In the genomic region with DNA sequence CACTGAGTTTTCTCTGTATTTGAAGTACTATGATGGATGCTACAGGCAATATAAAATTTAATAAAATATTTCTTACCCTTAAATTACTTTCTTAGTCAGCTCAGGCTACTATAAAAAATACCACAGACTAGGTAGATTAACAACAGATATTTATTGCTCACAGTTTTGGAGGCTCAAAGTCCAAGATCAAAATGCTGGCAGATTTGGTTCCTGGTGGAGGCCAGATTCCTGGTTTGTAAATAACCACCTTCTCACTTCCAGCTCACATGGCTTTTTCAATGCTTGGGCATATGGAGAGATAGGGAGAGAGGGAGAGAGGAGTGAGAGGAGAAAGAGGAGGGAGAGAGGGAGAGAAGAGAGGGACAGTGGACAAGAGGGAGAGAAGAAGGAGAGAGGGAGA, we compare ENCODE assay signal across 31 cellular contexts.
"Had no signal": no experiment of that assay in that cellular context is flagged by ENCODE, and none has a peak within 500 bp of the region (broad histone marks: within the 10 kb centered on the region; RNA-seq: fewer than 3 reads in every experiment).

No MANE protein-coding gene starts in this region.

- H3K4me1 ChIP-seq: heart left ventricle, left lung, neural progenitor cell, prostate gland, tibial nerve, uterus had no signal

- H3K36me3 ChIP-seq: heart left ventricle, left lung, neural progenitor cell, neutrophil, ovary, prostate gland, sigmoid colon, tibial nerve, uterus had no signal

- H3K4me3 Mint-ChIP-seq: immature natural killer cell; naive thymus-derived CD4-positive, alpha-beta T cell; natural killer cell treated with Interleukin-12 subunit alpha and Interleukin-12 subunit beta and Interleukin-15 and Interleukin-18, amount 100 ng/mL, for 72 hours; neural progenitor cell; stimulated activated memory B cell treated with anti-CD40 and anti-IgM and Interleukin-4, amounts not matched to agents 10 μg/mL and 1 μg/mL and 100 μg/mL, for 72 hours; stimulated activated naive CD8-positive, alpha-beta T cell treated with anti-CD3 and anti-CD28 coated beads, Interleukin-15, amount 100 ng/mL, for 72 hours had no signal

- H3K4me3 ChIP-seq: heart left ventricle, left lung, lung, mucosa of descending colon, neural progenitor cell, ovary, prostate gland, sigmoid colon, smooth muscle cell, tibial nerve, uterus had no signal

- H3K9me3 ChIP-seq: heart left ventricle, left lung, mucosa of descending colon, neutrophil, ovary, prostate gland, sigmoid colon, tibial nerve, uterus had no signal

- H3K27me3 ChIP-seq: left lung, neural progenitor cell, ovary, sigmoid colon, tibial nerve, uterus had no signal

- H3K27ac ChIP-seq: heart left ventricle, left lung, neural progenitor cell, neutrophil, ovary, prostate gland, sigmoid colon, tibial nerve, uterus had no signal

- H3K27ac Mint-ChIP-seq: immature natural killer cell; naive thymus-derived CD4-positive, alpha-beta T cell; natural killer cell treated with Interleukin-12 subunit alpha and Interleukin-12 subunit beta and Interleukin-15 and Interleukin-18, amount 100 ng/mL, for 72 hours; neural progenitor cell; stimulated activated memory B cell treated with anti-CD40 and anti-IgM and Interleukin-4, amounts not matched to agents 10 μg/mL and 1 μg/mL and 100 μg/mL, for 72 hours; stimulated activated naive CD8-positive, alpha-beta T cell treated with anti-CD3 and anti-CD28 coated beads, Interleukin-15, amount 100 ng/mL, for 72 hours; type B pancreatic cell had no signal

- H3K4me2 ChIP-seq: neural progenitor cell, smooth muscle cell had no signal

- H2AFZ ChIP-seq: neural progenitor cell had no signal

- FAIRE-seq: islet of Langerhans had no signal

- H3K9ac ChIP-seq: neural progenitor cell had no signal

- H3K36me3 Mint-ChIP-seq: immature natural killer cell; natural killer cell treated with Interleukin-12 subunit alpha and Interleukin-12 subunit beta and Interleukin-15 and Interleukin-18, amount 100 ng/mL, for 72 hours; neural progenitor cell; stimulated activated memory B cell treated with anti-CD40 and anti-IgM and Interleukin-4, amounts not matched to agents 10 μg/mL and 1 μg/mL and 100 μg/mL, for 72 hours; type B pancreatic cell had no signal

- ATAC-seq: heart left ventricle; left lung; mucosa of descending colon; naive thymus-derived CD4-positive, alpha-beta T cell; natural killer cell treated with Interleukin-12 subunit alpha and Interleukin-12 subunit beta and Interleukin-15 and Interleukin-18, amount 100 ng/mL, for 72 hours; right cardiac atrium; stimulated activated memory B cell treated with anti-CD40 and anti-IgM and Interleukin-4, amounts not matched to agents 10 μg/mL and 1 μg/mL and 100 μg/mL, for 72 hours; stimulated activated naive CD8-positive, alpha-beta T cell treated with anti-CD3 and anti-CD28 coated beads, Interleukin-15, amount 100 ng/mL, for 72 hours had no signal

- H3K4me1 Mint-ChIP-seq: immature natural killer cell; naive thymus-derived CD4-positive, alpha-beta T cell; stimulated activated memory B cell treated with anti-CD40 and anti-IgM and Interleukin-4, amounts not matched to agents 10 μg/mL and 1 μg/mL and 100 μg/mL, for 72 hours; stimulated activated naive CD8-positive, alpha-beta T cell treated with anti-CD3 and anti-CD28 coated beads, Interleukin-15, amount 100 ng/mL, for 72 hours had no signal

- DNase-seq: heart left ventricle; hypothalamus; immature natural killer cell; left lung; mesendoderm; midbrain; mucosa of descending colon; naive thymus-derived CD4-positive, alpha-beta T cell; occipital lobe; ovary; retina; right cardiac atrium; sigmoid colon; stimulated activated CD4-positive, alpha-beta T cell treated with anti-CD3 and anti-CD28 coated beads, Interleukin-1b, Interleukin-23, amount 100 ng/mL, for 48 hours; stimulated activated CD4-positive, alpha-beta T cell treated with anti-CD3 and anti-CD28 coated beads, Interleukin-2, amount 100 ng/mL, for 48 hours; stimulated activated CD4-positive, alpha-beta T cell treated with anti-CD3 and anti-CD28 coated beads, Interleukin-4, amount 100 ng/mL, for 4 hours; stimulated activated CD8-positive, alpha-beta memory T cell treated with anti-CD3 and anti-CD28 coated beads, Interleukin-4, amount 100 ng/mL, for 48 hours; stimulated activated naive CD4-positive, alpha-beta T cell treated with Interleukin-2 at 50 U/mL for 16 hours; stimulated activated naive CD8-positive, alpha-beta T cell treated with anti-CD3 and anti-CD28 coated beads, Interleukin-15, amount 100 ng/mL, for 72 hours; substantia nigra; uterus had no signal

- H3K9me3 Mint-ChIP-seq: natural killer cell treated with Interleukin-12 subunit alpha and Interleukin-12 subunit beta and Interleukin-15 and Interleukin-18, amount 100 ng/mL, for 72 hours; stimulated activated memory B cell treated with anti-CD40 and anti-IgM and Interleukin-4, amounts not matched to agents 10 μg/mL and 1 μg/mL and 100 μg/mL, for 72 hours; stimulated activated naive CD8-positive, alpha-beta T cell treated with anti-CD3 and anti-CD28 coated beads, Interleukin-15, amount 100 ng/mL, for 72 hours; type B pancreatic cell had no signal
